In the genomic region with DNA sequence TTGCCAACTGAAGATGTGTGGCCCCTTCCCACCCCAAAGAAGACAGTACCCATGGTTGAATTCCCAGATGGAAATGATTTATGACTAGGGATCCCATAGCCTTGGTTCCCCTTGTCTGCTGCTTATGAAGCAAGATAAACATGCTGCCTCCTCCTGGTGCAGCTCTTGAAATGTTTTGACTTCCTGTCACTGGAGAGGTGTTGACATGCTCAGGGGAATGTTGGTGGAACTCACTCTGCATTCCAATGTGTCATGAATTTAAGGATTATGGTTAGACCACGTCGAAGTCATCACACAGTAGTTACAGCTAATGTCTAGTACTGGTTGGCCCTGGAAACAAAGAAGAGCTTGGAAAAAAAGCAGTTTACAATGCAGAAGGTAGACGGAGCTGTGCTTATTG, we compare ENCODE assay signal across 18 cellular contexts.
A peak's percentile ranks its signal among the peaks of the same experiment; 100 is the strongest.
DNase-seq lines count a peak whose midpoint lies in the region; ATAC-seq and TF ChIP-seq lines count a peak whose summit lies in the region.
"Had no signal": no experiment of that assay in that cellular context is flagged by ENCODE, and none has a peak within 500 bp of the region (broad histone marks: within the 10 kb centered on the region; RNA-seq: fewer than 3 reads in every experiment).

No MANE protein-coding gene starts in this region.

- H3K27ac ChIP-seq in left lung = no peak overlapping the region
- H3K27ac ChIP-seq: neural progenitor cell, right lobe of liver, testis had no signal

- TF ChIP-seq CTCF in chondrocyte (IDR thresholded peaks at IDR 0.05) = peak; percentile 46
- TF ChIP-seq CTCF in left lung (IDR thresholded peaks at IDR 0.05) = no peak

- intact Hi-C loops in left lung (cut with DNase I) = no loop called here

- no peak overlapping the region for H3K4me3 Mint-ChIP-seq in chondrocyte (ENCODE audit: unreplicated experiment)
- no peak overlapping the region for H3K4me3 Mint-ChIP-seq in stimulated activated effector memory CD8-positive, alpha-beta T cell treated with anti-CD3 and anti-CD28 coated beads, Interleukin-12 subunit alpha, Interleukin-12 subunit beta, amount 100 ng/mL, for 72 hours
- H3K4me3 Mint-ChIP-seq: activated naive CD4-positive, alpha-beta T cell treated with anti-CD3 and anti-CD28 coated beads, Interleukin-2, amount 10 ng/mL, durations not matched to agents 7 days and 5 days; brain; neural progenitor cell had no signal

- H3K27ac Mint-ChIP-seq in chondrocyte (ENCODE audit: unreplicated experiment) = no peak overlapping the region
- H3K27ac Mint-ChIP-seq in stimulated activated effector memory CD8-positive, alpha-beta T cell treated with anti-CD3 and anti-CD28 coated beads, Interleukin-12 subunit alpha, Interleukin-12 subunit beta, amount 100 ng/mL, for 72 hours = no peak overlapping the region
- H3K27ac Mint-ChIP-seq: activated naive CD4-positive, alpha-beta T cell treated with anti-CD3 and anti-CD28 coated beads, Interleukin-2, amount 10 ng/mL, durations not matched to agents 7 days and 5 days; brain; neural progenitor cell had no signal

- H3K27me3 ChIP-seq in left lung = peaks cover 0 to 4% of the 10 kb centered on the region in 2 donors
- H3K27me3 ChIP-seq: BE2C, neural progenitor cell, right lobe of liver, testis had no signal

- H3K9me3 ChIP-seq in left lung = no peaks in the 10 kb centered on the region
- H3K9me3 ChIP-seq: BE2C, right lobe of liver, testis had no signal

- H3K4me1 ChIP-seq in left lung = peaks cover 0 to 6% of the 10 kb centered on the region in 2 donors
- H3K4me1 ChIP-seq: BE2C, neural progenitor cell, testis had no signal

- no peaks in the 10 kb centered on the region for H3K36me3 Mint-ChIP-seq in chondrocyte (ENCODE audit: low read depth)
- H3K36me3 Mint-ChIP-seq in stimulated activated effector memory CD8-positive, alpha-beta T cell treated with anti-CD3 and anti-CD28 coated beads, Interleukin-12 subunit alpha, Interleukin-12 subunit beta, amount 100 ng/mL, for 72 hours = no peaks in the 10 kb centered on the region
- H3K36me3 Mint-ChIP-seq: activated naive CD4-positive, alpha-beta T cell treated with anti-CD3 and anti-CD28 coated beads, Interleukin-2, amount 10 ng/mL, durations not matched to agents 7 days and 5 days; brain; neural progenitor cell had no signal

- H3K36me3 ChIP-seq in left lung = no peaks in the 10 kb centered on the region
- H3K36me3 ChIP-seq: BE2C, neural progenitor cell, right lobe of liver had no signal

- no peaks in the 10 kb centered on the region for H3K9me3 Mint-ChIP-seq in chondrocyte (ENCODE audit: low read depth)
- H3K9me3 Mint-ChIP-seq in stimulated activated effector memory CD8-positive, alpha-beta T cell treated with anti-CD3 and anti-CD28 coated beads, Interleukin-12 subunit alpha, Interleukin-12 subunit beta, amount 100 ng/mL, for 72 hours = no peaks in the 10 kb centered on the region
- H3K9me3 Mint-ChIP-seq: activated naive CD4-positive, alpha-beta T cell treated with anti-CD3 and anti-CD28 coated beads, Interleukin-2, amount 10 ng/mL, durations not matched to agents 7 days and 5 days; brain had no signal

- peaks cover 4% of the 10 kb centered on the region for H3K27me3 Mint-ChIP-seq in chondrocyte (ENCODE audit: low read depth)

- peaks cover 7% of the 10 kb centered on the region for H3K4me1 Mint-ChIP-seq in chondrocyte (ENCODE audit: low read depth)
- no peaks in the 10 kb centered on the region for H3K4me1 Mint-ChIP-seq in stimulated activated effector memory CD8-positive, alpha-beta T cell treated with anti-CD3 and anti-CD28 coated beads, Interleukin-12 subunit alpha, Interleukin-12 subunit beta, amount 100 ng/mL, for 72 hours
- H3K4me1 Mint-ChIP-seq: activated naive CD4-positive, alpha-beta T cell treated with anti-CD3 and anti-CD28 coated beads, Interleukin-2, amount 10 ng/mL, durations not matched to agents 7 days and 5 days; brain had no signal

- peak; percentile 20 for DNase-seq in DMS53 treated with DMSO at 0.1 percent for 48 hours (lab: John Stamatoyannopoulos, UW; ENCODE audit: unreplicated experiment)
- DNase-seq in HT1080 (ENCODE audit: low read depth) = peak; percentile 23
- no peak for DNase-seq in chondrocyte (ENCODE audit: low spot score)
- no peak for DNase-seq in left lung
- DNase-seq in stimulated activated effector memory CD8-positive, alpha-beta T cell treated with anti-CD3 and anti-CD28 coated beads, Interleukin-12 subunit alpha, Interleukin-12 subunit beta, amount 100 ng/mL, for 72 hours (ENCODE audit: low spot score in 2 of 2) = no peak
- no peak for DNase-seq in UCSD-AML1 (lab: John Stamatoyannopoulos, UW; ENCODE audit: unreplicated experiment)
- no peak for DNase-seq in HPDE6-E6E7 (ENCODE audit: extremely low spot score)
- DNase-seq: activated CD4-positive, alpha-beta T cell treated with anti-CD3 and anti-CD28 coated beads for 1 hour; activated naive CD4-positive, alpha-beta T cell treated with anti-CD3 and anti-CD28 coated beads, Interleukin-2, amount 10 ng/mL, durations not matched to agents 7 days and 5 days; BE2C; NCI-H2107; NCI-H82; right lobe of liver; stimulated activated CD4-positive, alpha-beta T cell treated with anti-CD3 and anti-CD28 coated beads, Interleukin-2, amount 100 ng/mL, for 24 hours; testis had no signal

- ATAC-seq in left lung = peak; percentile 53
- ATAC-seq in stimulated activated effector memory CD8-positive, alpha-beta T cell treated with anti-CD3 and anti-CD28 coated beads, Interleukin-12 subunit alpha, Interleukin-12 subunit beta, amount 100 ng/mL, for 72 hours = no peak
- no peak for ATAC-seq in GM21390 (IDR thresholded peaks at IDR 0.05; ENCODE audit: unreplicated experiment)

- no peak overlapping the region for H3K4me3 ChIP-seq in left lung
- H3K4me3 ChIP-seq: neural progenitor cell, right lobe of liver, testis had no signal

Comparison
In these comparisons a context has a peak if more than half of its experiments do, and no peak if none do; other contexts are left out.
1. DNase-seq: peak in DMS53 treated with DMSO at 0.1 percent for 48 hours (single experiment) and HT1080 (single experiment); none in chondrocyte (single experiment), left lung (0 of 2), stimulated activated effector memory CD8-positive, alpha-beta T cell treated with anti-CD3 and anti-CD28 coated beads, Interleukin-12 subunit alpha, Interleukin-12 subunit beta, amount 100 ng/mL, for 72 hours (0 of 2), UCSD-AML1 (single experiment) and HPDE6-E6E7 (single experiment).